ENCODE assay signal across 16 cellular contexts in genomic region chr17:83070800-83071341, GRCh38. TPM values are rescaled to one million over a fixed set of nuclear protein-coding genes. Genes with fewer than 3 reads are reported as not detected.
DNase-seq lines count a peak whose midpoint lies in the region; ATAC-seq, FAIRE-seq and TF ChIP-seq lines count a peak whose summit lies in the region.
"Had no signal": no experiment of that assay in that cellular context is flagged by ENCODE, and none has a peak within 500 bp of the region (broad histone marks: within the 10 kb centered on the region; RNA-seq: fewer than 3 reads in every experiment).

No MANE protein-coding gene starts in this region.

- H3K36me3 ChIP-seq in BLaER1 (no peaks in the 10 kb centered on the region), uterus (no peaks in the 10 kb centered on the region)
- no peaks in the 10 kb centered on the region for H3K36me3 ChIP-seq in naive thymus-derived CD4-positive, alpha-beta T cell (ENCODE audit: control insufficient read depth in 2 of 3, insufficient read depth in 3 of 3, low read length in 3 of 3)

- CTCF ChIA-PET in naive thymus-derived CD4-positive, alpha-beta T cell (lab: Charles Lee), result no interaction called here

- H3K36me3 Mint-ChIP-seq in T-helper 2 cell treated with Interferon-gamma antibody and Interleukin-4, amounts not matched to agents 5 μg/mL and 100 μg/mL, for 36 hours (ENCODE audit: low read depth), result no peaks in the 10 kb centered on the region
- no peaks in the 10 kb centered on the region for H3K36me3 Mint-ChIP-seq in T-helper 17 cell (ENCODE audit: low read depth)
- no peaks in the 10 kb centered on the region for H3K36me3 Mint-ChIP-seq in naive thymus-derived CD4-positive, alpha-beta T cell

- H3K27me3 ChIP-seq in BLaER1 (peaks cover 28% of the 10 kb centered on the region), uterus (no peaks in the 10 kb centered on the region)
- no peaks in the 10 kb centered on the region for H3K27me3 ChIP-seq in naive thymus-derived CD4-positive, alpha-beta T cell (ENCODE audit: control insufficient read depth in 2 of 2, insufficient read depth in 2 of 2, low read length in 2 of 2)

- FAIRE-seq in GM12892 (lab: Jason Lieb, UNC), result no peak

- H4K20me1 ChIP-seq in BLaER1, result no peaks in the 10 kb centered on the region; the same call in 1 of the 2 replicates

- H3K4me3 ChIP-seq in BLaER1, result no peak overlapping the region
- no peak overlapping the region for H3K4me3 ChIP-seq in naive thymus-derived CD4-positive, alpha-beta T cell (ENCODE audit: low read length)
- no peak overlapping the region for H3K4me3 ChIP-seq in uterus
- H3K4me3 ChIP-seq: GM23248 had no signal

- peak overlapping the region; percentile 31 for H3K27ac Mint-ChIP-seq in T-helper 2 cell treated with Interferon-gamma antibody and Interleukin-4, amounts not matched to agents 5 μg/mL and 100 μg/mL, for 36 hours
- peak overlapping the region; percentile 53 for H3K27ac Mint-ChIP-seq in T-helper 17 cell
- H3K27ac Mint-ChIP-seq in naive thymus-derived CD4-positive, alpha-beta T cell, result peak overlapping the region in 2 of 9 donors; percentile 24 to 72
- H3K27ac Mint-ChIP-seq: HFFc6 had no signal

- peak overlapping the region; percentile 68 for H3K4me2 ChIP-seq in BLaER1

- TF ChIP-seq CTCF in uterus (IDR thresholded peaks at IDR 0.05), result no peak

- no peak for TF ChIP-seq POLR2A in GM12892 (IDR thresholded peaks at IDR 0.05; ENCODE audit: low read depth, low read length)
- no peak for TF ChIP-seq POLR2A in uterus (IDR thresholded peaks at IDR 0.05)

- H3K4me1 Mint-ChIP-seq in T-helper 2 cell treated with Interferon-gamma antibody and Interleukin-4, amounts not matched to agents 5 μg/mL and 100 μg/mL, for 36 hours (ENCODE audit: low read depth), result peaks cover 25% of the 10 kb centered on the region
- peaks cover 27% of the 10 kb centered on the region for H3K4me1 Mint-ChIP-seq in T-helper 17 cell
- peaks cover 18 to 36% (median 27%) of the 10 kb centered on the region in 7 donors for H3K4me1 Mint-ChIP-seq in naive thymus-derived CD4-positive, alpha-beta T cell

- H3K4me3 Mint-ChIP-seq in T-helper 2 cell treated with Interferon-gamma antibody and Interleukin-4, amounts not matched to agents 5 μg/mL and 100 μg/mL, for 36 hours, result peak overlapping the region; percentile 22
- peak overlapping the region; percentile 62 for H3K4me3 Mint-ChIP-seq in T-helper 17 cell
- H3K4me3 Mint-ChIP-seq in naive thymus-derived CD4-positive, alpha-beta T cell, result peak overlapping the region in 6 of 10 donors; percentile 25 to 75 (median 50)
- H3K4me3 Mint-ChIP-seq: HFFc6 had no signal

- no peaks in the 10 kb centered on the region for H3K27me3 Mint-ChIP-seq in T-helper 2 cell treated with Interferon-gamma antibody and Interleukin-4, amounts not matched to agents 5 μg/mL and 100 μg/mL, for 36 hours (ENCODE audit: low read depth)
- no peaks in the 10 kb centered on the region for H3K27me3 Mint-ChIP-seq in T-helper 17 cell
- H3K27me3 Mint-ChIP-seq in naive thymus-derived CD4-positive, alpha-beta T cell, result peaks cover 0 to 10% (median 0%) of the 10 kb centered on the region in 5 donors

- no peak overlapping the region for H3K9ac ChIP-seq in BLaER1
- H3K9ac ChIP-seq: GM23248 had no signal

- no peaks in the 10 kb centered on the region for H3K9me3 Mint-ChIP-seq in T-helper 2 cell treated with Interferon-gamma antibody and Interleukin-4, amounts not matched to agents 5 μg/mL and 100 μg/mL, for 36 hours
- H3K9me3 Mint-ChIP-seq in naive thymus-derived CD4-positive, alpha-beta T cell, result no peaks in the 10 kb centered on the region
- H3K9me3 Mint-ChIP-seq: HFFc6 had no signal

- H3K4me1 ChIP-seq in BLaER1 (peaks cover 63% of the 10 kb centered on the region), uterus (no peaks in the 10 kb centered on the region)
- peaks cover 16 to 31% of the 10 kb centered on the region in 2 donors for H3K4me1 ChIP-seq in naive thymus-derived CD4-positive, alpha-beta T cell (ENCODE audit: control insufficient read depth in 2 of 2, insufficient read depth in 2 of 2, low read length in 2 of 2)

- no peak for ATAC-seq in T-helper 17 cell
- no peak for ATAC-seq in naive thymus-derived CD4-positive, alpha-beta T cell
- ATAC-seq: Panc1 had no signal

- H3K9me3 ChIP-seq in BLaER1 (no peaks in the 10 kb centered on the region), T-helper 17 cell (ENCODE audit: control insufficient read depth, low read length, poor library complexity, severe bottlenecking) (no peaks in the 10 kb centered on the region), uterus (no peaks in the 10 kb centered on the region)
- no peaks in the 10 kb centered on the region for H3K9me3 ChIP-seq in naive thymus-derived CD4-positive, alpha-beta T cell (ENCODE audit: control insufficient read depth in 2 of 3, low read length in 3 of 3)

- no peak overlapping the region for H3K27ac ChIP-seq in BLaER1
- no peak overlapping the region for H3K27ac ChIP-seq in naive thymus-derived CD4-positive, alpha-beta T cell (ENCODE audit: low read depth, low read length)
- H3K27ac ChIP-seq in uterus, result no peak overlapping the region
- H3K27ac ChIP-seq: GM23248 had no signal

- intact Hi-C loops in naive thymus-derived CD4-positive, alpha-beta T cell (cut with micrococcal nuclease), result no loop called here
- intact Hi-C loops in uterus (cut with DNase I; ENCODE audit: low total_unique reads), result no loop called here

- no peak for DNase-seq in T-helper 2 cell treated with Interferon-gamma antibody and Interleukin-4, amounts not matched to agents 5 μg/mL and 100 μg/mL, for 36 hours (ENCODE audit: low spot score)
- no peak for DNase-seq in T-helper 2 cell
- no peak for DNase-seq in T-helper 17 cell
- DNase-seq in naive thymus-derived CD4-positive, alpha-beta T cell, result no peak
- no peak for DNase-seq in GM12892 (ENCODE audit: insufficient read length)
- DNase-seq in uterus, result no peak
- no peak for DNase-seq in HT-29 (ENCODE audit: low spot score)
- DNase-seq: 8988T, DMS79, GM23248, HFFc6, NCI-H187 treated with DMSO at 0.1 percent for 48 hours, NCI-H2171 treated with DMSO at 0.1 percent for 48 hours, Right ventricle myocardium superior had no signal

- POLR2A ChIA-PET in naive thymus-derived CD4-positive, alpha-beta T cell (lab: Charles Lee), result interaction anchor here (1.8 kb wide), 1 partner anchor 8 kb away, joined by 6 read pairs; no protein-coding TSS in a partner anchor

RNA-seq across cellular contexts. Expression of gene METRNL, which starts 8.5 kb away (rescaled TPM):
- 10 to 100 TPM; 24.0 to 26.2 TPM for total RNA-seq in T-helper 17 cell
- total RNA-seq in naive thymus-derived CD4-positive, alpha-beta T cell, result 100 to 1,000 TPM in 1 of 5 experiments, 10 to 100 TPM in 2, 1 to 10 TPM in 2; 1.0 to 147 (median 10.3) TPM
- not detected for polyA plus RNA-seq in naive thymus-derived CD4-positive, alpha-beta T cell
- 0.36 TPM for polyA plus RNA-seq in GM12892 (2012; ENCODE audit: missing spikeins)
- total RNA-seq in uterus, result 10 to 100 TPM; 25.0 to 44.4 (median 35.8) TPM
- total RNA-seq in HT-29 (2014; rRNA removed; shearing (Covaris generic)), result 143 and 203 TPM in 2 replicates
